13 cellular contexts compared by ENCODE assay signal in genomic region chr2:70888925-70889715, GRCh38. TPM values are rescaled to one million over a fixed set of nuclear protein-coding genes. Genes with fewer than 3 reads are reported as not detected.
DNase-seq lines count a peak whose midpoint lies in the region; ATAC-seq and TF ChIP-seq lines count a peak whose summit lies in the region.
"Had no signal": no experiment of that assay in that cellular context is flagged by ENCODE, and none has a peak within 500 bp of the region (broad histone marks: within the 10 kb centered on the region; RNA-seq: fewer than 3 reads in every experiment).

No MANE protein-coding gene starts in this region.

- no peaks in the 10 kb centered on the region for H3K36me3 ChIP-seq in thoracic aorta

- DNase-seq in activated T-cell treated with anti-CD3 and anti-CD28 coated beads, Interleukin-2, amount 50 U/mL, for 72 hours: no peak
- DNase-seq in activated T-cell treated with anti-CD3 and anti-CD28 coated beads, Interleukin-2, amount 50 U/mL, for 1 hour: no peak
- DNase-seq in coronary artery (ENCODE audit: low spot score): peak; percentile 45
- no peak for DNase-seq in memory B cell (ENCODE audit: low spot score in 2 of 2)
- no peak for DNase-seq in thoracic aorta (ENCODE audit: low spot score)
- no peak for DNase-seq in NCI-H2081 (lab: John Stamatoyannopoulos, UW)
- no peak for DNase-seq in pons (ENCODE audit: low spot score)
- no peak for DNase-seq in AG20443 (ENCODE audit: low spot score)
- DNase-seq: AML-193; nucleus accumbens; stimulated activated naive CD4-positive, alpha-beta T cell treated with Interleukin-2 at 50 U/mL for 16 hours had no signal

- peak overlapping the region; percentile 54 to 87 for H3K4me3 Mint-ChIP-seq in activated T-cell treated with anti-CD3 and anti-CD28 coated beads, Interleukin-2, amount 50 U/mL, for 72 hours
- H3K4me3 Mint-ChIP-seq in memory B cell: peak overlapping the region; percentile 65

- TF ChIP-seq CTCF in coronary artery (IDR thresholded peaks at IDR 0.05) (no peak), thoracic aorta (IDR thresholded peaks at IDR 0.05) (no peak)

- H3K4me3 ChIP-seq in coronary artery: peak overlapping the region; percentile 40
- peak overlapping the region; percentile 36 for H3K4me3 ChIP-seq in thoracic aorta

- H3K27ac Mint-ChIP-seq in activated T-cell treated with anti-CD3 and anti-CD28 coated beads, Interleukin-2, amount 50 U/mL, for 72 hours: no peak overlapping the region
- H3K27ac Mint-ChIP-seq in memory B cell: peak overlapping the region; percentile 29

- peaks cover 0 to 4% of the 10 kb centered on the region in 2 donors for H3K36me3 Mint-ChIP-seq in activated T-cell treated with anti-CD3 and anti-CD28 coated beads, Interleukin-2, amount 50 U/mL, for 72 hours (ENCODE audit: insufficient read depth in 2 of 2)
- peaks cover 2% of the 10 kb centered on the region for H3K36me3 Mint-ChIP-seq in memory B cell

- H3K9me3 Mint-ChIP-seq in activated T-cell treated with anti-CD3 and anti-CD28 coated beads, Interleukin-2, amount 50 U/mL, for 72 hours: no peaks in the 10 kb centered on the region
- H3K9me3 Mint-ChIP-seq in memory B cell: peaks cover 4% of the 10 kb centered on the region

- H3K4me1 ChIP-seq in thoracic aorta (ENCODE audit: control insufficient read depth in 1 of 2, low read depth in 2 of 2): peaks cover 17 to 23% of the 10 kb centered on the region in 2 donors

- H3K27me3 Mint-ChIP-seq in activated T-cell treated with anti-CD3 and anti-CD28 coated beads, Interleukin-2, amount 50 U/mL, for 72 hours (ENCODE audit: low read depth): peaks cover 92% of the 10 kb centered on the region
- peaks cover 41% of the 10 kb centered on the region for H3K27me3 Mint-ChIP-seq in memory B cell

- peaks cover 31% of the 10 kb centered on the region for H3K4me1 Mint-ChIP-seq in activated T-cell treated with anti-CD3 and anti-CD28 coated beads, Interleukin-2, amount 50 U/mL, for 72 hours (ENCODE audit: low read depth)
- peaks cover 16% of the 10 kb centered on the region for H3K4me1 Mint-ChIP-seq in memory B cell

- no peak overlapping the region for H3K27ac ChIP-seq in coronary artery
- H3K27ac ChIP-seq in thoracic aorta: no peak overlapping the region
- H3K27ac ChIP-seq: KMS-11 had no signal

- no peak for ATAC-seq in activated T-cell treated with anti-CD3 and anti-CD28 coated beads, Interleukin-2, amount 50 U/mL, for 72 hours (replicated peaks in 1 of 2)
- ATAC-seq in memory B cell (ENCODE audit: low read depth) (no peak), thoracic aorta (ENCODE audit: insufficient number of reproducible peaks, low FRiP score, low read depth) (no peak)

- no peaks in the 10 kb centered on the region for H3K9me3 ChIP-seq in thoracic aorta

- H3K27me3 ChIP-seq in thoracic aorta (replicated peaks; ENCODE audit: insufficient read depth): peaks cover 24% of the 10 kb centered on the region

RNA-seq across cellular contexts. Expression of gene VAX2, which starts 11.3 kb away (rescaled TPM):
- total RNA-seq in activated T-cell treated with anti-CD3 and anti-CD28 coated beads, Interleukin-2, amount 50 U/mL, for 72 hours: not detected
- total RNA-seq in thoracic aorta: 1 to 10 TPM in 1 of 2 donors, under 1 TPM in 1; 0.56 to 1.9 TPM

RNA-seq across cellular contexts. Expression of gene ATP6V1B1, which starts 46.6 kb away (rescaled TPM):
- total RNA-seq in activated T-cell treated with anti-CD3 and anti-CD28 coated beads, Interleukin-2, amount 50 U/mL, for 72 hours: not detected
- total RNA-seq in thoracic aorta: 1 to 10 TPM; 1.4 to 4.4 TPM

RNA-seq across cellular contexts. Expression of gene CD207, which starts 53.5 kb away (rescaled TPM):
- total RNA-seq in activated T-cell treated with anti-CD3 and anti-CD28 coated beads, Interleukin-2, amount 50 U/mL, for 72 hours: not detected
- total RNA-seq in thoracic aorta: under 1 TPM in 1 of 2 donors, not detected in 1; 0.27 TPM
- total RNA-seq: epithelial cell of proximal tubule had no signal
